1 cellular context compared by ENCODE assay signal in the genomic region with DNA sequence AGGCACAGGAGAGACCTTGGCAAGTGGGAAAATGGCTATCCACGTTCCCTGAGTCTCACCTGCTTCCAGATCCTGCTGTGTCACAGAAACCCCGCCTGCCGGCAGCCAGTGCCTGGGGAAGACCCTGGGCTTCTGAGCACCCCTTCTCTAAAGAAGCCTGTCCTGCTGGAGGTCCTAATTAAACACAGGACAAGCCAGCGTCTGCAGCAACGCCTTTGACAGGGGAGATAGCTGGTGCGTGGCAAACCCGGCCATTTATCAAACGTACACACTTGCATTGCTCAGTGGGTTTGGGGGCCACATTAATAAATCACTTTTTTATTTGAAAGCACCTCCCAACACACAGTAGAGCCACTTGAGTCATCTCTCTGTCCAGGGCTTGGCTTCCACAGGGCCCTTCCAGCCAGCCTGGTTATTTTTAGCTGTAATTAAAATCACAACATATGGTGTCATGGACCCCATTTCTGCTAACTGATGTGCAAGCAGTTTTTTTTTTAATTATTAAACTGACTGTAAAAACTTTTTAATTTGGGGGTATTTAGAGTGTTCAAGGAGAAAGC.
TF ChIP-seq lines count a peak whose summit lies in the region.

No MANE protein-coding gene starts in this region.

TF ChIP-seq in GM23338, 12 proteins besides CTCF, POLR2A, EP300 and RAD21 (continued from another document):
- TF ChIP-seq, protein P1, sequence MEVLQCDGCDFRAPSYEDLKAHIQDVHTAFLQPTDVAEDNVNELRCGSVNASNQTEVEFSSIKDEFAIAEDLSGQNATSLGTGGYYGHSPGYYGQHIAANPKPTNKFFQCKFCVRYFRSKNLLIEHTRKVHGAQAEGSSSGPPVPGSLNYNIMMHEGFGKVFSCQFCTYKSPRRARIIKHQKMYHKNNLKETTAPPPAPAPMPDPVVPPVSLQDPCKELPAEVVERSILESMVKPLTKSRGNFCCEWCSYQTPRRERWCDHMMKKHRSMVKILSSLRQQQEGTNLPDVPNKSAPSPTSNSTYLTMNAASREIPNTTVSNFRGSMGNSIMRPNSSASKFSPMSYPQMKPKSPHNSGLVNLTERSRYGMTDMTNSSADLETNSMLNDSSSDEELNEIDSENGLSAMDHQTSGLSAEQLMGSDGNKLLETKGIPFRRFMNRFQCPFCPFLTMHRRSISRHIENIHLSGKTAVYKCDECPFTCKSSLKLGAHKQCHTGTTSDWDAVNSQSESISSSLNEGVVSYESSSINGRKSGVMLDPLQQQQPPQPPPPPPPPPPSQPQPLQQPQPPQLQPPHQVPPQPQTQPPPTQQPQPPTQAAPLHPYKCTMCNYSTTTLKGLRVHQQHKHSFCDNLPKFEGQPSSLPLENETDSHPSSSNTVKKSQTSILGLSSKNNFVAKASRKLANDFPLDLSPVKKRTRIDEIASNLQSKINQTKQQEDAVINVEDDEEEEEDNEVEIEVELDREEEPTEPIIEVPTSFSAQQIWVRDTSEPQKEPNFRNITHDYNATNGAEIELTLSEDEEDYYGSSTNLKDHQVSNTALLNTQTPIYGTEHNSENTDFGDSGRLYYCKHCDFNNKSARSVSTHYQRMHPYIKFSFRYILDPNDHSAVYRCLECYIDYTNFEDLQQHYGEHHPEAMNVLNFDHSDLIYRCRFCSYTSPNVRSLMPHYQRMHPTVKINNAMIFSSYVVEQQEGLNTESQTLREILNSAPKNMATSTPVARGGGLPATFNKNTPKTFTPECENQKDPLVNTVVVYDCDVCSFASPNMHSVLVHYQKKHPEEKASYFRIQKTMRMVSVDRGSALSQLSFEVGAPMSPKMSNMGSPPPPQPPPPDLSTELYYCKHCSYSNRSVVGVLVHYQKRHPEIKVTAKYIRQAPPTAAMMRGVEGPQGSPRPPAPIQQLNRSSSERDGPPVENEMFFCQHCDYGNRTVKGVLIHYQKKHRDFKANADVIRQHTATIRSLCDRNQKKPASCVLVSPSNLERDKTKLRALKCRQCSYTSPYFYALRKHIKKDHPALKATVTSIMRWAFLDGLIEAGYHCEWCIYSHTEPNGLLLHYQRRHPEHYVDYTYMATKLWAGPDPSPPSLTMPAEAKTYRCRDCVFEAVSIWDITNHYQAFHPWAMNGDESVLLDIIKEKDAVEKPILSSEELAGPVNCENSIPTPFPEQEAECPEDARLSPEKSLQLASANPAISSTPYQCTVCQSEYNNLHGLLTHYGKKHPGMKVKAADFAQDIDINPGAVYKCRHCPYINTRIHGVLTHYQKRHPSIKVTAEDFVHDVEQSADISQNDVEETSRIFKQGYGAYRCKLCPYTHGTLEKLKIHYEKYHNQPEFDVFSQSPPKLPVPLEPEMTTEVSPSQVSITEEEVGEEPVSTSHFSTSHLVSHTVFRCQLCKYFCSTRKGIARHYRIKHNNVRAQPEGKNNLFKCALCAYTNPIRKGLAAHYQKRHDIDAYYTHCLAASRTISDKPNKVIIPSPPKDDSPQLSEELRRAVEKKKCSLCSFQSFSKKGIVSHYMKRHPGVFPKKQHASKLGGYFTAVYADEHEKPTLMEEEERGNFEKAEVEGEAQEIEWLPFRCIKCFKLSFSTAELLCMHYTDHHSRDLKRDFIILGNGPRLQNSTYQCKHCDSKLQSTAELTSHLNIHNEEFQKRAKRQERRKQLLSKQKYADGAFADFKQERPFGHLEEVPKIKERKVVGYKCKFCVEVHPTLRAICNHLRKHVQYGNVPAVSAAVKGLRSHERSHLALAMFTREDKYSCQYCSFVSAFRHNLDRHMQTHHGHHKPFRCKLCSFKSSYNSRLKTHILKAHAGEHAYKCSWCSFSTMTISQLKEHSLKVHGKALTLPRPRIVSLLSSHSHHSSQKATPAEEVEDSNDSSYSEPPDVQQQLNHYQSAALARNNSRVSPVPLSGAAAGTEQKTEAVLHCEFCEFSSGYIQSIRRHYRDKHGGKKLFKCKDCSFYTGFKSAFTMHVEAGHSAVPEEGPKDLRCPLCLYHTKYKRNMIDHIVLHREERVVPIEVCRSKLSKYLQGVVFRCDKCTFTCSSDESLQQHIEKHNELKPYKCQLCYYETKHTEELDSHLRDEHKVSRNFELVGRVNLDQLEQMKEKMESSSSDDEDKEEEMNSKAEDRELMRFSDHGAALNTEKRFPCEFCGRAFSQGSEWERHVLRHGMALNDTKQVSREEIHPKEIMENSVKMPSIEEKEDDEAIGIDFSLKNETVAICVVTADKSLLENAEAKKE (CRISPR knock-in tag; IDR thresholded peaks at IDR 0.05): no peak
- TF ChIP-seq STAT1 (IDR thresholded peaks at IDR 0.05; ENCODE audit: unreplicated experiment): no peak
- no peak for TF ChIP-seq EZH2 (IDR thresholded peaks at IDR 0.05; ENCODE audit: low read depth, unreplicated experiment)
